In the genomic region with DNA sequence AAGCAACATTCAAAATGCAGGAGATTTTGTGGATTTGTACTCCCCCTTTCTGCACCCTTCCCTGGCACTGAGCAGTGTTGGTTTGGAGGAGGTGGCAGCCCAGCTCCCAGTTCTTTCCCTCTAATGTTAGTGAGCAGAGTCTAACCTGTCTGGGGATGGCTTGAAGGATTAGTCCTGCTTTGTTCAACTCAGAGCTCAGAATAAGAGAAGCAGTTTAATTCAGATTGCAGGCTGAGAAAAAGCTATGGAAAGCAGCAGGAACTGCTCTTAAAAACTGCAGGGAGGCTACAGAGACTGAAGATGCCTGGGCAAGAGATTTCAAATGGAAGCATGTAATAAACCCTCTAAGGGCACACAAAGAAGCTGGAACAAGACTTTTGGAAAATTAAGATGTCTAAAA, we compare ENCODE assay signal across 1 cellular context.
TF ChIP-seq lines count a peak whose summit lies in the region.

No MANE protein-coding gene starts in this region.

TF ChIP-seq in neural cell, 6 proteins besides CTCF, POLR2A, EP300 and RAD21 (continued from another document):
- TF ChIP-seq REST (IDR thresholded peaks at IDR 0.05; ENCODE audit: borderline replicate concordance): no peak
- TF ChIP-seq POLR2AphosphoS5 (IDR thresholded peaks at IDR 0.05): no peak
